ENCODE assay signal across 9 cellular contexts in the genomic region with DNA sequence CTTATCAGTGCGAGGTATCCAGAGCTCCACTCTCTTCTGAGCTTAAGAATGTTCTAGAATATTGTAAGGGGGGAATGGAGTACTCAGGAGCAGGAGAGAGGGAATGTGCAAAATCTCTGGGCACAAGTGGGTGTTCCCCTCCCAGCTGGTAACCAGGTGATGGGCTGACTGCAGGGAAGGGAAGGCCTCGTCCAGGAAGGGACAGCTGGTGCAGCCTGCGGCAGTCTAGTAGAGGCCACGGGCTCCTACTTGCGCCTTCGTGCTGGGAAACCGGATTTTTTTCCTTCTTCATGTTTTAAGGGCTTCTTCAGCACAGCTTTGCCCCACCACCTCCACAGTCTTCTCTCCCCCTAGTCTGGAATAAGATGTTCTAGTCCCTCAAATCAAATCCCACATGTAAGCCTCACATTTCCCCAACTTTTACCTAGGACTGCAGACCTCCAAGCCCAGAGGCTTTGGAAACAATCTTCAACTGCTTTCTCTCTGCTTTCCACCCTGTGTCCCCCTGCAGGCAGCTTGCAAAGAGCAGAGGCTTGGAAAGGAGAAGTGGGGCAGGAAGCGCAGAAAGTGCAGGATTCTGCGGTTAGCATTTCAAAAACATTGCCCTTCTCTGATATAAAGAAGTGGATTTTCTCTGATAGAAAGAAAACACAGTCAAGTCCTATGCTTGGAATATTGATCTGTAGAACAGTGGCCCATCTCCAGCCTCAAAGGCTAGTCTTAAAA. TPM values are rescaled to one million over a fixed set of nuclear protein-coding genes. Genes with fewer than 3 reads are reported as not detected.
DNase-seq lines count a peak whose midpoint lies in the region; ATAC-seq and TF ChIP-seq lines count a peak whose summit lies in the region.
"Had no signal": no experiment of that assay in that cellular context is flagged by ENCODE, and none has a peak within 500 bp of the region (broad histone marks: within the 10 kb centered on the region; RNA-seq: fewer than 3 reads in every experiment).

No MANE protein-coding gene starts in this region.

- H3K9me3 Mint-ChIP-seq in nephron progenitor cell: peaks cover 5% of the 10 kb centered on the region
- H3K9me3 Mint-ChIP-seq: central memory CD8-positive, alpha-beta T cell had no signal

- H3K36me3 Mint-ChIP-seq in nephron progenitor cell (ENCODE audit: low read depth): no peaks in the 10 kb centered on the region

- no peak overlapping the region for H3K4me3 ChIP-seq in HAP-1
- no peak overlapping the region for H3K4me3 ChIP-seq in left ventricle myocardium inferior
- H3K4me3 ChIP-seq in smooth muscle cell: no peak overlapping the region
- H3K4me3 ChIP-seq: PC-9 had no signal

- H3K9me3 ChIP-seq in HAP-1 (no peaks in the 10 kb centered on the region; the same call in 1 of the 2 replicates), left ventricle myocardium inferior (replicated peaks) (no peaks in the 10 kb centered on the region), smooth muscle cell (replicated peaks; ENCODE audit: low read depth) (no peaks in the 10 kb centered on the region)

- no peaks in the 10 kb centered on the region for H3K79me2 ChIP-seq in smooth muscle cell (ENCODE audit: low read depth)

- H3K4me1 ChIP-seq in HAP-1 (peaks cover 23% of the 10 kb centered on the region), left ventricle myocardium inferior (no peaks in the 10 kb centered on the region), smooth muscle cell (ENCODE audit: low read depth) (no peaks in the 10 kb centered on the region)

- intact Hi-C loops in left ventricle myocardium inferior (cut with micrococcal nuclease): no loop called here

- H3K27me3 ChIP-seq in HAP-1 (ENCODE audit: low read depth) (no peaks in the 10 kb centered on the region), left ventricle myocardium inferior (ENCODE audit: low read depth) (no peaks in the 10 kb centered on the region), smooth muscle cell (ENCODE audit: low read depth) (no peaks in the 10 kb centered on the region)

- peaks cover 29% of the 10 kb centered on the region for H3K4me1 Mint-ChIP-seq in nephron progenitor cell
- H3K4me1 Mint-ChIP-seq: central memory CD8-positive, alpha-beta T cell had no signal

- no peak overlapping the region for H3K27ac Mint-ChIP-seq in nephron progenitor cell

- peak overlapping the region; percentile 67 for H3K4me2 ChIP-seq in smooth muscle cell
- H3K4me2 ChIP-seq: PC-9 had no signal

- H3K4me3 Mint-ChIP-seq in nephron progenitor cell: no peak overlapping the region
- H3K4me3 Mint-ChIP-seq: central memory CD8-positive, alpha-beta T cell had no signal

- DNase-seq in HAP-1 (ENCODE audit: low spot score in 2 of 2) (peak; percentile 60 to 66), SKM-1 (lab: John Stamatoyannopoulos, UW; ENCODE audit: unreplicated experiment) (peak; percentile 56), left ventricle myocardium inferior (no peak), smooth muscle cell (lab: John Stamatoyannopoulos, UW; ENCODE audit: unreplicated experiment) (no peak), activated gamma-delta T cell (lab: John Stamatoyannopoulos, UW) (no peak), nephron progenitor cell (no peak)
- DNase-seq: PC-9 had no signal

- peak overlapping the region; percentile 59 for H2AFZ ChIP-seq in smooth muscle cell (ENCODE audit: low read depth)
- H2AFZ ChIP-seq: PC-9 had no signal

- TF ChIP-seq CTCF in left ventricle myocardium inferior (IDR thresholded peaks at IDR 0.05; ENCODE audit: borderline replicate concordance): peak; percentile 31
- TF ChIP-seq CTCF in smooth muscle cell (IDR thresholded peaks at IDR 0.05; ENCODE audit: borderline replicate concordance, insufficient read depth, poor library complexity, severe bottlenecking): peak; percentile 22
- TF ChIP-seq CTCF in nephron progenitor cell (IDR thresholded peaks at IDR 0.05): no peak

- H3K36me3 ChIP-seq in HAP-1 (replicated peaks): no peaks in the 10 kb centered on the region
- H3K36me3 ChIP-seq in left ventricle myocardium inferior: no peaks in the 10 kb centered on the region
- no peaks in the 10 kb centered on the region for H3K36me3 ChIP-seq in smooth muscle cell (ENCODE audit: low read depth)

- in situ Hi-C loops in HAP-1 (cut with MboI; ENCODE audit: low sequenced_read_pairs): no loop called here

- H3F3A ChIP-seq in smooth muscle cell (ENCODE audit: low read depth): no peaks in the 10 kb centered on the region

- H3K9ac ChIP-seq in smooth muscle cell (ENCODE audit: low read depth): no peak overlapping the region

- H4K20me1 ChIP-seq in smooth muscle cell (ENCODE audit: low read depth): no peaks in the 10 kb centered on the region

- H3K27ac ChIP-seq in left ventricle myocardium inferior (replicated peaks) (no peak overlapping the region), smooth muscle cell (ENCODE audit: low read depth) (no peak overlapping the region)
- H3K27ac ChIP-seq: PC-9 had no signal

- H3K27me3 Mint-ChIP-seq in nephron progenitor cell (ENCODE audit: low read depth, poor library complexity): peaks cover 5% of the 10 kb centered on the region
- H3K27me3 Mint-ChIP-seq: central memory CD8-positive, alpha-beta T cell had no signal

- 57% methylated on average over 9 of the region's 9 CpGs for WGBS in smooth muscle cell (ENCODE audit: low lambda C conversion rate)

- no peak for ATAC-seq in GM21528 (IDR thresholded peaks at IDR 0.05; ENCODE audit: low FRiP score, unreplicated experiment)

RNA-seq across cellular contexts. Expression of a gene that starts 11.9 kb away (rescaled TPM):
- 31.9 TPM for total RNA-seq in left ventricle myocardium inferior
- total RNA-seq in smooth muscle cell: 9.5 and 10.7 TPM in 2 replicates
- polyA plus RNA-seq in smooth muscle cell: 4.2 and 6.3 TPM in 2 replicates

Comparison
In these comparisons a context has a peak if more than half of its experiments do, and no peak if none do; other contexts are left out.
1. DNase-seq: peak in HAP-1 (2 of 2) and SKM-1 (single experiment); none in left ventricle myocardium inferior (single experiment), smooth muscle cell (single experiment), activated gamma-delta T cell (single experiment) and nephron progenitor cell (single experiment).